Comparison of ENCODE assay signal across 8 cellular contexts in the genomic region with DNA sequence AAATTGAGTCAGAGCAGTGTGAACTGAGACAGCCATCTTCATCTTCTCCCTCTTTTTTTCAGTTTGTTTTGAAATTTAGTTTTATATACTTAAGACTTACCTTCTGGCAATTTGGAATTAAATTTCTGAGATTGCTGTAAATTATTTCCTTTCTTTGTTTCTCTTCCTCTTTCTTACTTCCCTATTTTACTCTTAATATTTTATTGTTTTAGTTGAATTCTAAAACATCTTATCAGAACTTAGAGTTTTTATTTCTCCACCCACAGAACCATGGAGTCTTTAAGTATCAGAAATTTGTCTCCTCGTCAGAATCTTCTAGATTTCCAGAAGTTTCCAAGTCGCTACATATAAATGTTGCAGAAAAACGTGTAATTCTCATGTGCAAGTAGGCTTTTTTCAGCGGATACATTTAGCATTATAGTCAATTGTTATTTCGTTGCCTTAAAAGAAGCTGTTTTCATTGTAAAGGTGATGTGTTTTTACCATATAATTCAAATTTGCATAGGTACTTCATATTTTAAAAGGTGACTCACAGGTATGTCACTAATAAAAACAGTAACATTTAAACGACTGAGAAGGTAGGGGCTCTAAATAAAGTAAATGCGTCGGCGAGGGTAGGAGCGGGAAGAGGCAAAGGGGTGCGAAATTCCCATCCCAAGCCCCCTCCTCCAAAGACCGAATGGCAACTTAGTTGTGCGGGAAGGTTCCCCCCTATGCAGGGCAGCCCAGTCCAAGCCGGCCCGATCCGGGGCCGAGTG. TPM values are rescaled to one million over a fixed set of nuclear protein-coding genes. Genes with fewer than 3 reads are reported as not detected.
A peak's percentile ranks its signal among the peaks of the same experiment; 100 is the strongest.
DNase-seq lines count a peak whose midpoint lies in the region; ATAC-seq and TF ChIP-seq lines count a peak whose summit lies in the region.

No MANE protein-coding gene starts in this region.

- H3K27me3 Mint-ChIP-seq in progenitor cell of endocrine pancreas, result peaks cover 8% of the 10 kb centered on the region

- no peak overlapping the region for H3K27ac ChIP-seq in SK-N-MC

- DNase-seq in Right ventricle myocardium inferior (ENCODE audit: missing footprints) (no peak), cardiac septum (ENCODE audit: low spot score) (no peak), SK-N-MC (ENCODE audit: low read depth, low spot score) (no peak), fibroblast of pulmonary artery (ENCODE audit: low read depth) (no peak), progenitor cell of endocrine pancreas (ENCODE audit: low spot score, unreplicated experiment) (no peak), NCI-H1417 treated with DMSO at 0.1 percent for 48 hours (lab: John Stamatoyannopoulos, UW) (no peak), NCI-H82 treated with DMSO at 0.1 percent for 48 hours (lab: John Stamatoyannopoulos, UW; ENCODE audit: unreplicated experiment) (no peak)

- H3K27ac Mint-ChIP-seq in progenitor cell of endocrine pancreas, result peak overlapping the region; percentile 99

- intact Hi-C loops in Right ventricle myocardium inferior (cut with DNase I), result no loop called here
- intact Hi-C loops in cardiac septum (cut with DNase I), result loop anchor here (5.0 kb wide), 1 partner anchor 146 kb away; a partner anchor contains a TSS

- peak overlapping the region; percentile 93 for H3K4me3 ChIP-seq in SK-N-MC
- peak overlapping the region; percentile 90 for H3K4me3 ChIP-seq in fibroblast of pulmonary artery (replicated peaks; ENCODE audit: low read depth, low read length)

- H3K4me1 Mint-ChIP-seq in progenitor cell of endocrine pancreas (ENCODE audit: low read depth), result peaks cover 21% of the 10 kb centered on the region

- ATAC-seq in Right ventricle myocardium inferior (peak; percentile 59), HG02610 (IDR thresholded peaks at IDR 0.05; ENCODE audit: unreplicated experiment) (no peak)

- no peaks in the 10 kb centered on the region for H3K9me3 ChIP-seq in SK-N-MC (ENCODE audit: low read depth, low read length)

- peak overlapping the region; percentile 89 for H3K9ac ChIP-seq in SK-N-MC (ENCODE audit: insufficient read length)

- H3K4me3 Mint-ChIP-seq in progenitor cell of endocrine pancreas (ENCODE audit: low read depth), result peak overlapping the region; percentile 92

- H3K36me3 Mint-ChIP-seq in progenitor cell of endocrine pancreas (ENCODE audit: insufficient read depth), result no peaks in the 10 kb centered on the region

- peaks cover 4% of the 10 kb centered on the region for H3K9me3 Mint-ChIP-seq in progenitor cell of endocrine pancreas (ENCODE audit: low read depth)

- H3K36me3 ChIP-seq in SK-N-MC (ENCODE audit: insufficient read depth, low read length), result no peaks in the 10 kb centered on the region

- TF ChIP-seq CTCF in fibroblast of pulmonary artery (IDR thresholded peaks at IDR 0.05; ENCODE audit: low read length, missing control alignments) (no peak), progenitor cell of endocrine pancreas (IDR thresholded peaks at IDR 0.05; ENCODE audit: unreplicated experiment) (no peak)

RNA-seq across cellular contexts. Expression of a gene that starts 0.9 kb away (rescaled TPM):
- total RNA-seq in Right ventricle myocardium inferior, result 4.7 TPM
- total RNA-seq in cardiac septum, result 7.0 TPM
- 105 and 110 TPM in 2 replicates for total RNA-seq in progenitor cell of endocrine pancreas

Comparison
In these comparisons a context has a peak if more than half of its experiments do, and no peak if none do; other contexts are left out.
1. RNA of a gene that starts 0.9 kb away (total RNA-seq): 105 to 110 TPM in progenitor cell of endocrine pancreas; 7.0 TPM in cardiac septum (single experiment) and 4.7 TPM in Right ventricle myocardium inferior (single experiment); every median in the first group is over 10 times any median in the second.